Comparison of ENCODE assay signal across 16 cellular contexts in the genomic region with DNA sequence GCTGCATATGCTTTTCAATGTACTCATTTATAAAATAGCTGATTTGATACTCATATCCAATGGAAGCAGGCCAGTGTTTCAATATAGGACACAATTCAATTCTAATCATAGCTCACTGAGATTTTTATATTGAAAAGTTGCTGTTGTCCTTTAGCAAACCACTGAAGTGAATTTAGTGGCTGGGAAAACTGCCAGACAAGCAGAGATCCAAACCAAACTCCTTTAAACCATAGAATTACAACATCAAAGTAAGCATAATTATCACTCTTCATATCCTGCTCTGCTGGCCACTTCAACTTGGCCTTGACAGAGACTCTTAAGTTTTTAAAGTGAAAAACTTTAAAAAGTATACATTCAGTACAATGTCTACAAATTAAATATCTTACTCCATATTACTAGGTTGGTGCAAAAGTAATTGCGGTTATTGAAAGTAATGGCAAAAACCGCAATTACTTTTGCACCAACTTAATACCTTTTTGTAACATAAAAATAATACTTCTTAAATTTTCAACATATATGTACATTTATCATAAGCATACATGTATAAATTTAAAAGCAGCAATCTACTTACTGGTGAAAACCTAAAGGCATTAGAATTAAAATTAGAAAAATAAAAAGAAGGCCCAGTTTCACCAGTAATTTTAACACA.
DNase-seq lines count a peak whose midpoint lies in the region; ATAC-seq, FAIRE-seq and TF ChIP-seq lines count a peak whose summit lies in the region.
"Had no signal": no experiment of that assay in that cellular context is flagged by ENCODE, and none has a peak within 500 bp of the region (broad histone marks: within the 10 kb centered on the region; RNA-seq: fewer than 3 reads in every experiment).

No MANE protein-coding gene starts in this region.

- H2BK5ac ChIP-seq in mesenchymal stem cell (ENCODE audit: low read depth, low read length, poor library complexity, severe bottlenecking): no peak overlapping the region
- no peak overlapping the region for H2BK5ac ChIP-seq in trophoblast cell (ENCODE audit: low read depth, low read length, poor library complexity)

- peak; percentile 38 for DNase-seq in EH (ENCODE audit: low read depth)
- peak; percentile 9 for DNase-seq in NCI-H226
- DNase-seq in choroid plexus epithelial cell (ENCODE audit: low read depth): peak; percentile 54
- DNase-seq in mesenchymal stem cell: peak; percentile 20
- no peak for DNase-seq in trophoblast cell
- no peak for DNase-seq in kidney
- DNase-seq: DND-41, GDM1, NCI-H1930, NCI-H510A treated with DMSO at 0.1 percent for 48 hours had no signal

- no peak overlapping the region for H2AFZ ChIP-seq in mesenchymal stem cell (ENCODE audit: low read depth, low read length)
- H2AFZ ChIP-seq in trophoblast cell (ENCODE audit: insufficient read depth, low read length, poor library complexity): no peak overlapping the region

- H3K27me3 ChIP-seq in mesenchymal stem cell (ENCODE audit: control insufficient read depth in 1 of 2, insufficient read depth in 1 of 2, low read length in 2 of 2) (no peaks in the 10 kb centered on the region), trophoblast cell (ENCODE audit: insufficient read depth, low read length) (no peaks in the 10 kb centered on the region)

- H3K4ac ChIP-seq in mesenchymal stem cell (ENCODE audit: low read depth in 1 of 2, low read length in 2 of 2): no peak overlapping the region
- no peak overlapping the region for H3K4ac ChIP-seq in trophoblast cell (ENCODE audit: low read depth, low read length)

- FAIRE-seq in kidney (lab: Jason Lieb, UNC): no peak
- FAIRE-seq: A549, H1 had no signal

- H3K79me2 ChIP-seq in trophoblast cell (ENCODE audit: control insufficient read depth, insufficient read depth, low read length, poor library complexity): no peaks in the 10 kb centered on the region

- H2BK15ac ChIP-seq in mesenchymal stem cell (ENCODE audit: low read depth, poor library complexity, severe bottlenecking): no peak overlapping the region

- no peak overlapping the region for H3K9ac ChIP-seq in mesenchymal stem cell (ENCODE audit: low read length)
- H3K9ac ChIP-seq in trophoblast cell (ENCODE audit: low read length): no peak overlapping the region
- H3K9ac ChIP-seq in kidney (ENCODE audit: low read length in 2 of 2): no peak overlapping the region

- H3K4me2 ChIP-seq in mesenchymal stem cell (ENCODE audit: low read length, poor library complexity, severe bottlenecking) (no peak overlapping the region), trophoblast cell (ENCODE audit: low read length) (no peak overlapping the region)
- H3K4me2 ChIP-seq: A549 had no signal

- H3K36me3 ChIP-seq in mesenchymal stem cell (ENCODE audit: control insufficient read depth in 1 of 2, insufficient read depth in 2 of 2, low read depth in 1 of 2, low read length in 2 of 2): no peaks in the 10 kb centered on the region
- no peaks in the 10 kb centered on the region for H3K36me3 ChIP-seq in trophoblast cell (ENCODE audit: control insufficient read depth in 1 of 2, insufficient read depth in 2 of 2, low read length in 2 of 2)
- H3K36me3 ChIP-seq in kidney (ENCODE audit: control insufficient read depth in 1 of 2, insufficient read depth in 2 of 2, low read length in 2 of 2): no peaks in the 10 kb centered on the region

- no peaks in the 10 kb centered on the region for H3K79me1 ChIP-seq in mesenchymal stem cell (replicated peaks; ENCODE audit: low read length, poor library complexity, severe bottlenecking)
- H3K79me1 ChIP-seq in trophoblast cell (ENCODE audit: low read length): no peaks in the 10 kb centered on the region

- intact Hi-C loops in kidney (cut with DNase I): no loop called here

- H3K23ac ChIP-seq in mesenchymal stem cell (ENCODE audit: low read length in 2 of 2) (no peak overlapping the region), trophoblast cell (ENCODE audit: low read length) (no peak overlapping the region)

- H3K4me1 ChIP-seq in mesenchymal stem cell (ENCODE audit: control insufficient read depth, insufficient read depth, low read depth, low read length) (no peaks in the 10 kb centered on the region), trophoblast cell (ENCODE audit: control insufficient read depth in 1 of 2, insufficient read depth in 2 of 2, low read length in 2 of 2) (no peaks in the 10 kb centered on the region), kidney (ENCODE audit: control insufficient read depth in 1 of 2, insufficient read depth in 1 of 2, low read depth in 1 of 2, low read length in 2 of 2) (no peaks in the 10 kb centered on the region)
- H3K4me1 ChIP-seq: A549 had no signal

- no peak overlapping the region for H3K4me3 ChIP-seq in choroid plexus epithelial cell (ENCODE audit: low read depth, low read length)
- no peak overlapping the region for H3K4me3 ChIP-seq in mesenchymal stem cell (ENCODE audit: insufficient read depth in 1 of 2, low read depth in 1 of 2, low read length in 2 of 2)
- H3K4me3 ChIP-seq in trophoblast cell (ENCODE audit: low read depth, low read length): no peak overlapping the region
- no peak overlapping the region for H3K4me3 ChIP-seq in kidney (ENCODE audit: low read length in 2 of 2)
- H3K4me3 ChIP-seq: A549 had no signal

- no peak overlapping the region for H2BK12ac ChIP-seq in mesenchymal stem cell (ENCODE audit: low read length in 2 of 2)
- no peak overlapping the region for H2BK12ac ChIP-seq in trophoblast cell (ENCODE audit: low read length)

- TF ChIP-seq CTCF in choroid plexus epithelial cell (conservative IDR thresholded peaks at IDR 0.05; ENCODE audit: low read depth, low read length) (no peak), kidney (IDR thresholded peaks at IDR 0.05; ENCODE audit: borderline replicate concordance, extremely low read depth, insufficient read depth) (no peak)

- H3K14ac ChIP-seq in mesenchymal stem cell (ENCODE audit: low read length in 2 of 2) (no peak overlapping the region), trophoblast cell (ENCODE audit: low read length) (no peak overlapping the region)

- H2AK5ac ChIP-seq in mesenchymal stem cell (ENCODE audit: low read length, severe bottlenecking) (no peak overlapping the region), trophoblast cell (ENCODE audit: low read length) (no peak overlapping the region)

- H4K8ac ChIP-seq in mesenchymal stem cell (ENCODE audit: low read length) (no peak overlapping the region), trophoblast cell (ENCODE audit: low read depth, low read length) (no peak overlapping the region)

- no peak overlapping the region for H3K18ac ChIP-seq in mesenchymal stem cell (ENCODE audit: low read depth in 1 of 2, low read length in 2 of 2)
- H3K18ac ChIP-seq in trophoblast cell (ENCODE audit: low read length): no peak overlapping the region

- no CpG with 5 or more reads among the region's 2 CpGs for WGBS in mesenchymal stem cell
- no CpG with 5 or more reads among the region's 2 CpGs for WGBS in trophoblast cell (ENCODE audit: extremely low coverage, insufficient coverage, insufficient read length)

- H3K9me3 ChIP-seq in mesenchymal stem cell (ENCODE audit: control insufficient read depth, low read length) (peaks cover 3% of the 10 kb centered on the region), trophoblast cell (ENCODE audit: insufficient read depth, low read depth, low read length) (peaks cover 2% of the 10 kb centered on the region), kidney (ENCODE audit: control insufficient read depth in 1 of 2, low read length in 2 of 2) (no peaks in the 10 kb centered on the region)
- H3K9me3 ChIP-seq: A549 had no signal

- no peak overlapping the region for H4K91ac ChIP-seq in mesenchymal stem cell (ENCODE audit: low read length)
- no peak overlapping the region for H4K91ac ChIP-seq in trophoblast cell (ENCODE audit: low read depth, low read length)

- H3K27ac ChIP-seq in mesenchymal stem cell (ENCODE audit: low read length, poor library complexity, severe bottlenecking): no peak overlapping the region
- no peak overlapping the region for H3K27ac ChIP-seq in trophoblast cell (ENCODE audit: low read depth, low read length)
- H3K27ac ChIP-seq in kidney (ENCODE audit: low read depth in 2 of 2, low read length in 2 of 2): no peak overlapping the region
- H3K27ac ChIP-seq: A549, C4-2B had no signal

- H2BK120ac ChIP-seq in mesenchymal stem cell (ENCODE audit: low read depth, low read length) (no peak overlapping the region), trophoblast cell (ENCODE audit: insufficient read depth, low read length, poor library complexity) (no peak overlapping the region)

- ATAC-seq in GM21723 (IDR thresholded peaks at IDR 0.05; ENCODE audit: unreplicated experiment): no peak
- ATAC-seq in HG02610 (IDR thresholded peaks at IDR 0.05; ENCODE audit: unreplicated experiment): no peak
- ATAC-seq: A549, Panc1 had no signal

- no peak overlapping the region for H4K12ac ChIP-seq in trophoblast cell (ENCODE audit: low read depth, low read length)

Comparison
In these comparisons a context has a peak if more than half of its experiments do, and no peak if none do; other contexts are left out.
1. DNase-seq: peak in EH (single experiment), NCI-H226 (single experiment), choroid plexus epithelial cell (single experiment) and mesenchymal stem cell (single experiment); none in trophoblast cell (0 of 2) and kidney (single experiment).